ENCODE assay signal across 1 cellular context in genomic region chr1:223363856-223364684, GRCh38.
TF ChIP-seq lines count a peak whose summit lies in the region.

TSS of gene SUSD4 (minus strand) at chr1:223364176. CDS start at chr1:223363425, 751 bp downstream.

TF ChIP-seq in GM23338, 12 proteins besides CTCF, POLR2A, EP300 and RAD21 (continued from another document):
- TF ChIP-seq EZH2phosphoT487 (IDR thresholded peaks at IDR 0.05; ENCODE audit: unreplicated experiment) (no peak), ETS1 (IDR thresholded peaks at IDR 0.05) (no peak), ZNF114 (CRISPR knock-in tag; IDR thresholded peaks at IDR 0.05) (no peak)
